Comparison of ENCODE assay signal across 9 cellular contexts in the genomic region with DNA sequence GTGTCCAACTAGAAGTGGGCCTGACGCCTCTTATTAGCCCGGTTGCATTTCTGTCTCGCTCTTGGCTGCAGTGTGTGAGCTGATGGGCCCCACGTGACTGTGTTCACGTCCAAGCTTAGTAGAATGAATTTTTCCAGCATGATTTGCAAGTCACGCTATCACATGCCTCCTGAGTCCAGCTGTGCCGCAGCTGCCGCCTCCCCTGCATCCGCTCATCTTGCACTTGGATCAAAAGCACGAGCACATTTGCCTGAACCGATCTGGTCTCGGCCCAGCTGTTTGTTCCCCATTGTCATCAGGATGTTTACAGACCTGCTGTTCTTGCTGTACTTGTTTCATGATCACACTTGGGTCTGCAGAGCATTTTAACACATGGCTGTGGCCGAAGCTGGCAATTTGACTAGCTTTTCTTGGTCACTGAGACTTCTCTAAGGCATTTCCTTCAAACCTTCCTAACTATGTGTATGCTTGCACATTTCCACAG.
DNase-seq lines count a peak whose midpoint lies in the region; ATAC-seq and TF ChIP-seq lines count a peak whose summit lies in the region.
"Had no signal": no experiment of that assay in that cellular context is flagged by ENCODE, and none has a peak within 500 bp of the region (broad histone marks: within the 10 kb centered on the region; RNA-seq: fewer than 3 reads in every experiment).

No MANE protein-coding gene starts in this region.

- peaks cover 0 to 36% (median 5%) of the 10 kb centered on the region in 4 donors for H3K4me1 ChIP-seq in tibial nerve

- H3K4me1 Mint-ChIP-seq in mesothelial cell of epicardium (peaks cover 5% of the 10 kb centered on the region), progenitor cell of endocrine pancreas (ENCODE audit: low read depth) (peaks cover 2% of the 10 kb centered on the region)

- no peaks in the 10 kb centered on the region for H3K9me3 Mint-ChIP-seq in mesothelial cell of epicardium
- H3K9me3 Mint-ChIP-seq in progenitor cell of endocrine pancreas (ENCODE audit: low read depth) = no peaks in the 10 kb centered on the region
- H3K9me3 Mint-ChIP-seq: stimulated activated naive B cell treated with anti-CD40 and anti-IgM and Interleukin-4, amounts not matched to agents 10 μg/mL and 1 μg/mL and 100 μg/mL, for 72 hours had no signal

- no peak for ATAC-seq in HG03354 (IDR thresholded peaks at IDR 0.05; ENCODE audit: poor library complexity, severe bottlenecking, unreplicated experiment)
- ATAC-seq: stimulated activated naive B cell treated with anti-CD40 and anti-IgM and Interleukin-4, amounts not matched to agents 10 μg/mL and 1 μg/mL and 100 μg/mL, for 72 hours had no signal

- TF ChIP-seq CTCF in mesothelial cell of epicardium (IDR thresholded peaks at IDR 0.05; ENCODE audit: unreplicated experiment) (no peak), tibial nerve (IDR thresholded peaks at IDR 0.05) (no peak), progenitor cell of endocrine pancreas (IDR thresholded peaks at IDR 0.05; ENCODE audit: unreplicated experiment) (no peak)

- no peaks in the 10 kb centered on the region for H3K27me3 Mint-ChIP-seq in mesothelial cell of epicardium (ENCODE audit: low read depth)
- H3K27me3 Mint-ChIP-seq in progenitor cell of endocrine pancreas = no peaks in the 10 kb centered on the region

- H3K27ac Mint-ChIP-seq in mesothelial cell of epicardium (peak overlapping the region; percentile 75), progenitor cell of endocrine pancreas (no peak overlapping the region)
- H3K27ac Mint-ChIP-seq: stimulated activated naive B cell treated with anti-CD40 and anti-IgM and Interleukin-4, amounts not matched to agents 10 μg/mL and 1 μg/mL and 100 μg/mL, for 72 hours had no signal

- no peak overlapping the region for H3K4me3 ChIP-seq in tibial nerve

- peak in 1 of 2 donors; percentile 85 for TF ChIP-seq EP300 in tibial nerve (IDR thresholded peaks at IDR 0.05)

- H3K27ac ChIP-seq in tibial nerve = peak overlapping the region in 3 of 4 donors; percentile 27 to 73 (median 62)

- WGBS in tibial nerve, 2 donors = 12 to 25% methylated on average over 13 of the region's 13 CpGs

- no peaks in the 10 kb centered on the region for H3K36me3 ChIP-seq in tibial nerve

- peak; percentile 80 for DNase-seq in NCI-H2029 (lab: John Stamatoyannopoulos, UW)
- DNase-seq in dermis blood vessel endothelial cell = peak; percentile 60
- peak; percentile 23 to 42 for DNase-seq in mesothelial cell of epicardium (ENCODE audit: low spot score in 2 of 2, unreplicated experiment in 2 of 2)
- peak; percentile 74 to 87 for DNase-seq in tibial nerve (ENCODE audit: low spot score in 2 of 2)
- no peak for DNase-seq in progenitor cell of endocrine pancreas (ENCODE audit: low spot score, unreplicated experiment)
- no peak for DNase-seq in OCI-M2 (lab: John Stamatoyannopoulos, UW; ENCODE audit: unreplicated experiment)
- no peak for DNase-seq in NCI-H187 treated with DMSO at 0.1 percent for 48 hours (lab: John Stamatoyannopoulos, UW)
- DNase-seq: stimulated activated naive B cell treated with anti-CD40 and anti-IgM and Interleukin-4, amounts not matched to agents 10 μg/mL and 1 μg/mL and 100 μg/mL, for 72 hours had no signal

- H3K9me3 ChIP-seq in tibial nerve = no peaks in the 10 kb centered on the region

- no peaks in the 10 kb centered on the region for H3K27me3 ChIP-seq in tibial nerve

- H3K36me3 Mint-ChIP-seq in mesothelial cell of epicardium = no peaks in the 10 kb centered on the region
- H3K36me3 Mint-ChIP-seq in progenitor cell of endocrine pancreas (ENCODE audit: insufficient read depth) = no peaks in the 10 kb centered on the region
- H3K36me3 Mint-ChIP-seq: stimulated activated naive B cell treated with anti-CD40 and anti-IgM and Interleukin-4, amounts not matched to agents 10 μg/mL and 1 μg/mL and 100 μg/mL, for 72 hours had no signal

- H3K4me3 Mint-ChIP-seq in mesothelial cell of epicardium (no peak overlapping the region), progenitor cell of endocrine pancreas (ENCODE audit: low read depth) (no peak overlapping the region)
- H3K4me3 Mint-ChIP-seq: stimulated activated naive B cell treated with anti-CD40 and anti-IgM and Interleukin-4, amounts not matched to agents 10 μg/mL and 1 μg/mL and 100 μg/mL, for 72 hours had no signal

- no peak for TF ChIP-seq POLR2A in tibial nerve (IDR thresholded peaks at IDR 0.05)

Comparison
In these comparisons a context has a peak if more than half of its experiments do, and no peak if none do; other contexts are left out.
1. DNase-seq: peak in NCI-H2029 (single experiment), dermis blood vessel endothelial cell (single experiment), mesothelial cell of epicardium (2 of 2) and tibial nerve (2 of 2); none in progenitor cell of endocrine pancreas (single experiment), OCI-M2 (single experiment) and NCI-H187 treated with DMSO at 0.1 percent for 48 hours (single experiment).